ENCODE assay signal across 24 cellular contexts in genomic region chr6:113489946-113490345, GRCh38.
"Had no signal": no experiment of that assay in that cellular context is flagged by ENCODE, and none has a peak within 500 bp of the region (broad histone marks: within the 10 kb centered on the region; RNA-seq: fewer than 3 reads in every experiment).

No MANE protein-coding gene starts in this region.

- H3K4me1 ChIP-seq: gastrocnemius medialis, right atrium auricular region had no signal

- H3K9me3 Mint-ChIP-seq: activated CD8-positive, alpha-beta T cell treated with anti-CD3 and anti-CD28 coated beads for 36 hours; brain; naive thymus-derived CD4-positive, alpha-beta T cell; stimulated activated naive CD8-positive, alpha-beta T cell treated with anti-CD3 and anti-CD28 coated beads, Interleukin-15, Interleukin-2, amounts not matched to agents 100 ng/mL and 50 ng/mL, for 24 hours; WTC11 had no signal

- H3K4me3 Mint-ChIP-seq: activated CD8-positive, alpha-beta T cell treated with anti-CD3 and anti-CD28 coated beads for 36 hours; activated naive CD8-positive, alpha-beta T cell; brain; naive thymus-derived CD4-positive, alpha-beta T cell; stimulated activated naive CD8-positive, alpha-beta T cell treated with anti-CD3 and anti-CD28 coated beads, Interleukin-15, Interleukin-2, amounts not matched to agents 100 ng/mL and 50 ng/mL, for 24 hours; WTC11 had no signal

- H3K4me3 ChIP-seq: colonic mucosa, gastrocnemius medialis, heart right ventricle, lung, right atrium auricular region, smooth muscle cell, suprapubic skin had no signal

- H3K4me1 Mint-ChIP-seq: brain; naive thymus-derived CD4-positive, alpha-beta T cell; WTC11 had no signal

- DNase-seq: activated CD4-positive, alpha-beta T cell treated with anti-CD3 and anti-CD28 coated beads for 48 hours; activated CD8-positive, alpha-beta T cell treated with anti-CD3 and anti-CD28 coated beads for 36 hours; activated effector memory CD4-positive, alpha-beta T cell treated with anti-CD3 and anti-CD28 coated beads, Interleukin-2, amount 50 U/mL, for 16 hours; activated T-cell treated with anti-CD3 and anti-CD28 coated beads, Interleukin-2, amount 50 U/mL, for 48 hours; amygdala; central memory CD4-positive, alpha-beta T cell; colonic mucosa; effector CD8-positive, alpha-beta T cell; gastrocnemius medialis; heart right ventricle; naive thymus-derived CD4-positive, alpha-beta T cell; posterior cingulate gyrus; stimulated activated CD4-positive, alpha-beta T cell treated with anti-CD3 and anti-CD28 coated beads, Interleukin-4, amount 100 ng/mL, for 4 hours; stimulated activated CD8-positive, alpha-beta memory T cell treated with anti-CD3 and anti-CD28 coated beads, Interleukin-4, amount 100 ng/mL, for 48 hours; T-helper 2 cell; trophoblast cell had no signal

- H3K27me3 ChIP-seq: colonic mucosa, gastrocnemius medialis, heart right ventricle, right atrium auricular region, suprapubic skin had no signal

- H3K36me3 Mint-ChIP-seq: activated naive CD8-positive, alpha-beta T cell; brain; naive thymus-derived CD4-positive, alpha-beta T cell; WTC11 had no signal

- H3K36me3 ChIP-seq: colonic mucosa, gastrocnemius medialis, heart right ventricle, right atrium auricular region, suprapubic skin had no signal

- H3K4me2 ChIP-seq: smooth muscle cell had no signal

- H3K9me3 ChIP-seq: colonic mucosa, gastrocnemius medialis, heart right ventricle, right atrium auricular region, suprapubic skin had no signal

- H3K27ac ChIP-seq: colonic mucosa, gastrocnemius medialis, right atrium auricular region, suprapubic skin had no signal

- H3K27me3 Mint-ChIP-seq: activated CD8-positive, alpha-beta T cell treated with anti-CD3 and anti-CD28 coated beads for 36 hours; brain; naive thymus-derived CD4-positive, alpha-beta T cell; stimulated activated naive CD8-positive, alpha-beta T cell treated with anti-CD3 and anti-CD28 coated beads, Interleukin-15, Interleukin-2, amounts not matched to agents 100 ng/mL and 50 ng/mL, for 24 hours had no signal

- H3K27ac Mint-ChIP-seq: activated CD8-positive, alpha-beta T cell treated with anti-CD3 and anti-CD28 coated beads for 36 hours; activated naive CD8-positive, alpha-beta T cell; naive thymus-derived CD4-positive, alpha-beta T cell; stimulated activated naive CD8-positive, alpha-beta T cell treated with anti-CD3 and anti-CD28 coated beads, Interleukin-15, Interleukin-2, amounts not matched to agents 100 ng/mL and 50 ng/mL, for 24 hours; WTC11 had no signal
